ENCODE assay signal across 1 cellular context in the genomic region with DNA sequence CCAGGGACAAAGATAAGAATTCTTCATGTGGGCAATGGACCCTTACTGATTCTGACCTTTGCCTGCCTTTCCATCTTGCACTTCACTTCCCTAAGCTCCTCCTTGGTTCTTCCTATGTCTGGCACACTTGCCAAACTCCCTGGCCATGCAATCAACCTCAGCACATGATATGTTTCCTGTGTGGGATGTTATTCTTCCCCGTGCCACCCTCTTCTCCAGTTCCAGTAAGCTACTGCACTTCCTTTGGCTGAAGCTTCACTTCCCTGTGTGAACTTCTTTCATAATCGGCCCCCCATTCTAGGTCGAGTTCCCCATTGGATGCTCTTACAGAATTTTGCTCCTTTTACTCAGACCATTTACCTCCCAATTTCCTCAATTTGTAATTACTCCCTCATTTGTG.
TF ChIP-seq lines count a peak whose summit lies in the region.

No MANE protein-coding gene starts in this region.

TF ChIP-seq in SK-N-SH treated with all-trans-retinoic acid at 6 μM for 48 hours, 23 proteins besides CTCF, POLR2A, EP300 and RAD21 (continued from another document):
- TF ChIP-seq, protein P1, sequence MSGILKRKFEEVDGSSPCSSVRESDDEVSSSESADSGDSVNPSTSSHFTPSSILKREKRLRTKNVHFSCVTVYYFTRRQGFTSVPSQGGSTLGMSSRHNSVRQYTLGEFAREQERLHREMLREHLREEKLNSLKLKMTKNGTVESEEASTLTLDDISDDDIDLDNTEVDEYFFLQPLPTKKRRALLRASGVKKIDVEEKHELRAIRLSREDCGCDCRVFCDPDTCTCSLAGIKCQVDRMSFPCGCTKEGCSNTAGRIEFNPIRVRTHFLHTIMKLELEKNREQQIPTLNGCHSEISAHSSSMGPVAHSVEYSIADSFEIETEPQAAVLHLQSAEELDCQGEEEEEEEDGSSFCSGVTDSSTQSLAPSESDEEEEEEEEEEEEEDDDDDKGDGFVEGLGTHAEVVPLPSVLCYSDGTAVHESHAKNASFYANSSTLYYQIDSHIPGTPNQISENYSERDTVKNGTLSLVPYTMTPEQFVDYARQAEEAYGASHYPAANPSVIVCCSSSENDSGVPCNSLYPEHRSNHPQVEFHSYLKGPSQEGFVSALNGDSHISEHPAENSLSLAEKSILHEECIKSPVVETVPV (CRISPR knock-in tag; IDR thresholded peaks at IDR 0.05): no peak
- no peak for TF ChIP-seq SNAI2 (CRISPR knock-in tag; IDR thresholded peaks at IDR 0.05)
- TF ChIP-seq ZFP3 (CRISPR knock-in tag; IDR thresholded peaks at IDR 0.05): no peak
- no peak for TF ChIP-seq CSDC2 (CRISPR knock-in tag; IDR thresholded peaks at IDR 0.05)
- no peak for TF ChIP-seq ZNF70 (CRISPR knock-in tag; IDR thresholded peaks at IDR 0.05)
- TF ChIP-seq PPARA (CRISPR knock-in tag; IDR thresholded peaks at IDR 0.05; ENCODE audit: borderline replicate concordance): no peak
TF ChIP-seq in SK-N-SH treated with all-trans-retinoic acid at 6 μM for 48 hours: peak in this region for 0.
